28 cellular contexts compared by ENCODE assay signal in the genomic region with DNA sequence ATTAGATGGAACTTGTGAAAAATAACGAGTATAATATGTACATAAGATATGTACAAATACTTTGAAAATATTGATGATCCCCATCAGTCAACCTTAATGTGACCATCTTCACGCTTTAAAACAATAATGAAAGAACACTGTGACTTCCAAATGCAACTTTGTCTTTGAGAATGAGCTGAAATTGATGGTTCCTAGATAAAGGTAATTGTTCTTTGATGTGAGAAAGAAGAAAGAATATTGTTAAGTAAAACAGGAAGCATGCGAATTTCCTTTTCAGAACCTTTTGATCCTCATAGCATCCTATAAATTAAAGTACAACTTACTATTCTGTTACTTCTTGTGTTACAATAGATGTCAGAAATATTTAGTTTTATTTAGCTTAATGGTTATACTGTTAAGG. TPM values are rescaled to one million over a fixed set of nuclear protein-coding genes. Genes with fewer than 3 reads are reported as not detected.
"Had no signal": no experiment of that assay in that cellular context is flagged by ENCODE, and none has a peak within 500 bp of the region (broad histone marks: within the 10 kb centered on the region; RNA-seq: fewer than 3 reads in every experiment).

No MANE protein-coding gene starts in this region.

- ATAC-seq: activated CD4-positive, alpha-beta T cell treated with anti-CD3 and anti-CD28 coated beads for 36 hours had no signal

- H3K9me3 ChIP-seq: adrenal gland, Peyer's patch, SJCRH30, SK-N-SH had no signal

- H3K36me3 Mint-ChIP-seq: activated naive CD8-positive, alpha-beta T cell treated with anti-CD3 and anti-CD28 coated beads, Interleukin-2, amount 10 ng/mL, durations not matched to agents 7 days and 5 days had no signal

- H3K36me3 ChIP-seq: adrenal gland, Peyer's patch, SJCRH30 had no signal

- H3K9me3 Mint-ChIP-seq: activated CD4-positive, alpha-beta memory T cell treated with anti-CD3 and anti-CD28 coated beads, Interleukin-2, amount 10 ng/mL, durations not matched to agents 7 days and 5 days; activated naive CD4-positive, alpha-beta T cell treated with anti-CD3 and anti-CD28 coated beads, Interleukin-2, amount 10 ng/mL, durations not matched to agents 7 days and 5 days had no signal

- H3K4me3 ChIP-seq: adrenal gland, Peyer's patch, SJCRH30 had no signal

- H3K27ac Mint-ChIP-seq: activated CD4-positive, alpha-beta memory T cell treated with anti-CD3 and anti-CD28 coated beads, Interleukin-2, amount 10 ng/mL, durations not matched to agents 7 days and 5 days; activated CD4-positive, alpha-beta T cell treated with anti-CD3 and anti-CD28 coated beads for 36 hours; activated naive CD4-positive, alpha-beta T cell treated with anti-CD3 and anti-CD28 coated beads, Interleukin-2, amount 10 ng/mL, durations not matched to agents 7 days and 5 days; activated naive CD8-positive, alpha-beta T cell treated with anti-CD3 and anti-CD28 coated beads, Interleukin-2, amount 10 ng/mL, durations not matched to agents 7 days and 5 days had no signal

- H3K27ac ChIP-seq: adrenal gland, Peyer's patch, RWPE1, SJCRH30, VCaP had no signal

- H3K27me3 Mint-ChIP-seq: activated CD4-positive, alpha-beta memory T cell treated with anti-CD3 and anti-CD28 coated beads, Interleukin-2, amount 10 ng/mL, durations not matched to agents 7 days and 5 days; activated CD4-positive, alpha-beta T cell treated with anti-CD3 and anti-CD28 coated beads for 36 hours; activated naive CD4-positive, alpha-beta T cell treated with anti-CD3 and anti-CD28 coated beads, Interleukin-2, amount 10 ng/mL, durations not matched to agents 7 days and 5 days had no signal

- DNase-seq: activated CD4-positive, alpha-beta memory T cell treated with anti-CD3 and anti-CD28 coated beads, Interleukin-2, amount 10 ng/mL, durations not matched to agents 7 days and 5 days; activated CD4-positive, alpha-beta T cell treated with anti-CD3 and anti-CD28 coated beads for 36 hours; activated CD4-positive, alpha-beta T cell treated with anti-CD3 and anti-CD28 coated beads, Interleukin-2, amount 50 U/mL, for 1 hour; activated gamma-delta T cell; activated naive CD4-positive, alpha-beta T cell treated with anti-CD3 and anti-CD28 coated beads, Interleukin-2, amount 10 ng/mL, durations not matched to agents 7 days and 5 days; activated naive CD8-positive, alpha-beta T cell treated with anti-CD3 and anti-CD28 coated beads, Interleukin-2, amount 10 ng/mL, durations not matched to agents 7 days and 5 days; adrenal gland; anterior cingulate cortex; MM.1S; NCI-H1105; NCI-H1436; NCI-H1694 treated with DMSO at 0.1 percent for 48 hours; NCI-H2029 treated with DMSO at 0.1 percent for 48 hours; NCI-H345; NCI-H510A; NCI-H69; NK-92 treated with Interleukin-12 subunit alpha and Interleukin-12 subunit beta, amount 100 ng/mL, for 24 hours; Peyer's patch; Right ventricle myocardium superior; SJCRH30; SK-N-SH; T-helper 9 cell had no signal

- H3K4me1 ChIP-seq: adrenal gland, Peyer's patch, SJCRH30 had no signal

- H3K4me3 Mint-ChIP-seq: activated CD4-positive, alpha-beta memory T cell treated with anti-CD3 and anti-CD28 coated beads, Interleukin-2, amount 10 ng/mL, durations not matched to agents 7 days and 5 days; activated CD4-positive, alpha-beta T cell treated with anti-CD3 and anti-CD28 coated beads for 36 hours; activated naive CD4-positive, alpha-beta T cell treated with anti-CD3 and anti-CD28 coated beads, Interleukin-2, amount 10 ng/mL, durations not matched to agents 7 days and 5 days; activated naive CD8-positive, alpha-beta T cell treated with anti-CD3 and anti-CD28 coated beads, Interleukin-2, amount 10 ng/mL, durations not matched to agents 7 days and 5 days had no signal

- H3K27me3 ChIP-seq: adrenal gland, Peyer's patch, SJCRH30 had no signal

RNA-seq across cellular contexts. Expression of gene IL2, which starts 22.2 kb away (rescaled TPM):
- total RNA-seq: cardiac septum, chondrocyte, Peyer's patch, Right ventricle myocardium superior, SJCRH30 had no signal
- polyA plus RNA-seq: adrenal gland, SK-N-SH had no signal

RNA-seq across cellular contexts. Expression of gene ADAD1, which starts 55.5 kb away (rescaled TPM):
- total RNA-seq: activated CD4-positive, alpha-beta memory T cell treated with anti-CD3 and anti-CD28 coated beads, Interleukin-2, amount 10 ng/mL, durations not matched to agents 7 days and 5 days; activated CD4-positive, alpha-beta T cell treated with anti-CD3 and anti-CD28 coated beads for 36 hours; activated CD8-positive, alpha-beta memory T cell treated with anti-CD3 and anti-CD28 coated beads for 36 hours; activated naive CD8-positive, alpha-beta T cell treated with anti-CD3 and anti-CD28 coated beads, Interleukin-2, amount 10 ng/mL, durations not matched to agents 7 days and 5 days; adrenal gland; cardiac septum; chondrocyte; Peyer's patch; Right ventricle myocardium superior; SJCRH30; T-helper 1 cell treated with Interleukin-12 subunit alpha and Interleukin-12 subunit beta and Interleukin-4 antibody, amounts not matched to agents 30 ng/mL and 1 ng/mL, for 36 hours had no signal
- polyA plus RNA-seq: adrenal gland, SK-N-SH had no signal
